15 cellular contexts compared by ENCODE assay signal in genomic region chr7:47441796-47442744, GRCh38.
A peak's percentile ranks its signal among the peaks of the same experiment; 100 is the strongest.
DNase-seq lines count a peak whose midpoint lies in the region; ATAC-seq, FAIRE-seq and TF ChIP-seq lines count a peak whose summit lies in the region.
"Had no signal": no experiment of that assay in that cellular context is flagged by ENCODE, and none has a peak within 500 bp of the region (broad histone marks: within the 10 kb centered on the region; RNA-seq: fewer than 3 reads in every experiment).

No MANE protein-coding gene starts in this region.

- no peak for FAIRE-seq in GM19239 (lab: Jason Lieb, UNC)

- TF ChIP-seq CTCF in right atrium auricular region (IDR thresholded peaks at IDR 0.05), result no peak

- DNase-seq in Right ventricle myocardium inferior (ENCODE audit: missing footprints), result no peak
- DNase-seq in right atrium auricular region (ENCODE audit: low spot score), result no peak
- DNase-seq in dedifferentiated amniotic fluid mesenchymal stem cell (ENCODE audit: extremely low spot score), result peak; percentile 24
- peak; percentile 74 for DNase-seq in myocyte (ENCODE audit: low read depth)
- no peak for DNase-seq in stimulated activated CD4-positive, alpha-beta T cell treated with anti-CD3 and anti-CD28 coated beads, Interleukin-2, amount 100 ng/mL, for 48 hours
- DNase-seq in occipital lobe (lab: John Stamatoyannopoulos, UW), result no peak
- DNase-seq in GM19239 (ENCODE audit: insufficient read length, low spot score), result no peak
- DNase-seq: activated B cell treated with CpG ODN at 0.5 μM for 24 hours; activated naive CD4-positive, alpha-beta T cell treated with Interleukin-2 at 50 U/mL for 16 hours; central memory CD4-positive, alpha-beta T cell; H9; islet precursor cell; NCI-H2171 treated with DMSO at 0.1 percent for 48 hours; sigmoid colon had no signal

- H3K36me3 ChIP-seq in right atrium auricular region, result peaks cover 14% of the 10 kb centered on the region

- no peaks in the 10 kb centered on the region for H3K9me3 ChIP-seq in right atrium auricular region
- H3K9me3 ChIP-seq: sigmoid colon had no signal

- no peaks in the 10 kb centered on the region for H3K27me3 ChIP-seq in right atrium auricular region
- H3K27me3 ChIP-seq: sigmoid colon had no signal

- H3K4me3 ChIP-seq in right atrium auricular region, result no peak overlapping the region
- H3K4me3 ChIP-seq: sigmoid colon had no signal

- intact Hi-C loops in Right ventricle myocardium inferior (cut with DNase I), result loop anchor here (5.0 kb wide), 1 partner anchor 130 kb away; no protein-coding TSS in a partner anchor

- peaks cover 0 to 23% of the 10 kb centered on the region in 2 donors for H3K4me1 ChIP-seq in right atrium auricular region

- H3K27ac ChIP-seq in right atrium auricular region, result no peak overlapping the region
- H3K27ac ChIP-seq: sigmoid colon had no signal

- ATAC-seq in Right ventricle myocardium inferior, result peak; percentile 14
- ATAC-seq in HG03378 (IDR thresholded peaks at IDR 0.05; ENCODE audit: unreplicated experiment), result no peak

Comparison
In these comparisons a context has a peak if more than half of its experiments do, and no peak if none do; other contexts are left out.
1. DNase-seq: peak in dedifferentiated amniotic fluid mesenchymal stem cell (single experiment) and myocyte (single experiment); none in Right ventricle myocardium inferior (single experiment), right atrium auricular region (single experiment), stimulated activated CD4-positive, alpha-beta T cell treated with anti-CD3 and anti-CD28 coated beads, Interleukin-2, amount 100 ng/mL, for 48 hours (0 of 2), occipital lobe (single experiment) and GM19239 (single experiment).